17 cellular contexts compared by ENCODE assay signal in the genomic region with DNA sequence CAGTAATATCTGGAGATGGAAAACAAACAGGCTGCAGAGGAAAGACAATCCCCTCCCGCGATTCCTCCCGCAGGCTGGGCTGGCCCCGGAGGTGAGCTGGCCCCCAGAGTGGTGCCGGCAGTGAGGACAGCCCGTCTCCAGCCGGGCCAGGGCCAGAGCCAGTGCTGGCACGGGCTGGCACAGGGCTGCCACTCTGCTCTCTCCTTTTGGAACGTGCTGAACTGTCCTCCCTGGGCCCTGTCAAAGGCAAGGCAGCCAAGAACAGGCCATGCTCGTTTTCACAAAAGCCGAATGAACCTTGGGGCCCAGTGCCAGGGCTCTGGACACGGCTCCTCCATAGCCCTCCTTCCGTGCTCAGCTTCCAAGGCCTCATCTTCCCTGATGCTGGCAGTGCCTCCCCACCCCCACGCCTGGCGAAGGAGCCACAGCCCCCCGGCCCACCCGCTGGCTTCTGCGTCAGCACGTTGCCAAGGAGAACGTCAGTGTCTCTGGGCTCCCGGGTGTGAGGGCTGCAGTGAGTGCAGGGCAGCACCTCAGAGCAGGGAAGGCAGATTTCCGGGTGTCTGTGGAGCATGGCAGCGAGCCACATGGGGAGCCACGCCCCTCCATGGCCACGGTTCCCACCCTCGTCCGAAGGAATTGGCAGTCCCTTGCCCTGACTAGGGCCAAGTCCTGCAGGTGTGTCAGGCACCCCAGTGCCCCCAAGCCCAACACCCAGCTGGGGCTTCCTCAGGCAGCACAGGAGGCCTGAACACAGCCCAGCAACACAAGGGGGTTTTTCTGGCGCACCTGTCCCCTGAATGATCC. TPM values are rescaled to one million over a fixed set of nuclear protein-coding genes. Genes with fewer than 3 reads are reported as not detected.
A peak's percentile ranks its signal among the peaks of the same experiment; 100 is the strongest.
DNase-seq lines count a peak whose midpoint lies in the region; ATAC-seq and TF ChIP-seq lines count a peak whose summit lies in the region.
"Had no signal": no experiment of that assay in that cellular context is flagged by ENCODE, and none has a peak within 500 bp of the region (broad histone marks: within the 10 kb centered on the region; RNA-seq: fewer than 3 reads in every experiment).

No MANE protein-coding gene starts in this region.

- CTCF ChIA-PET in mammary epithelial cell (lab: Charles Lee; ENCODE audit: low non-redundant PET): no interaction called here

- intact Hi-C loops in mammary epithelial cell (cut with micrococcal nuclease): no loop called here
- intact Hi-C loops in sciatic nerve (cut with DNase I): no loop called here

- H3K79me2 ChIP-seq in mammary epithelial cell (ENCODE audit: insufficient read depth, low read length): no peaks in the 10 kb centered on the region

- no peak for TF ChIP-seq POLR2A in erythroblast (IDR thresholded peaks at IDR 0.05; ENCODE audit: low read length)

- peak overlapping the region; percentile 58 for H3K4me2 ChIP-seq in BLaER1
- no peak overlapping the region for H3K4me2 ChIP-seq in mammary epithelial cell (ENCODE audit: insufficient read depth, low read depth, low read length)

- peak; percentile 71 for ATAC-seq in sciatic nerve
- ATAC-seq: activated CD8-positive, alpha-beta T cell treated with anti-CD3 and anti-CD28 coated beads for 36 hours had no signal

- no peak for TF ChIP-seq CTCF in mammary epithelial cell (conservative IDR thresholded peaks at IDR 0.05 in 1 of 2, IDR thresholded peaks at IDR 0.05 in 1 of 2; ENCODE audit: extremely low read depth in 1 of 2, insufficient read depth in 1 of 2, low read depth in 1 of 2, low read length in 2 of 2)

- DNase-seq in mammary epithelial cell (no peak), hypothalamus (lab: John Stamatoyannopoulos, UW) (peak in 45 of 51 donors; percentile 13 to 85 (median 66)), sciatic nerve (ENCODE audit: low spot score) (peak; percentile 72), SW 1271 (lab: John Stamatoyannopoulos, UW) (no peak), iPS-NIHi11 (ENCODE audit: low spot score) (no peak), erythroblast (lab: John Stamatoyannopoulos, UW) (no peak)
- DNase-seq in activated naive CD4-positive, alpha-beta T cell treated with anti-CD3 and anti-CD28 coated beads, Interleukin-2, amount 50 U/mL, for 16 hours: no peak
- DNase-seq: ACHN; activated CD8-positive, alpha-beta T cell treated with anti-CD3 and anti-CD28 coated beads for 36 hours; activated effector memory CD4-positive, alpha-beta T cell treated with Interleukin-2 at 50 U/mL for 16 hours; central memory CD4-positive, alpha-beta T cell; NCI-H1417 treated with DMSO at 0.1 percent for 48 hours; NCI-H69; right lobe of liver had no signal

- H3K4me3 ChIP-seq in BLaER1: no peak overlapping the region
- no peak overlapping the region for H3K4me3 ChIP-seq in mammary epithelial cell (replicated peaks in 1 of 3; ENCODE audit: insufficient read depth in 1 of 3, low read depth in 2 of 3, low read length in 3 of 3)
- H3K4me3 ChIP-seq: right lobe of liver had no signal

- peaks cover 60% of the 10 kb centered on the region for H3K4me1 ChIP-seq in BLaER1
- H3K4me1 ChIP-seq in mammary epithelial cell (ENCODE audit: insufficient read depth, low read length): no peaks in the 10 kb centered on the region
- H3K4me1 ChIP-seq: right lobe of liver had no signal

- no TSS peak for BruUV-seq in mammary epithelial cell (replicated peaks; lab: Mats Ljungman, UMichigan)

- dilution Hi-C loops in mammary epithelial cell (cut with HindIII; ENCODE audit: low sequenced_read_pairs): loop anchor here (5.0 kb wide), 1 partner anchor 92 kb away; no protein-coding TSS in a partner anchor

- H3K9me3 ChIP-seq in BLaER1: no peaks in the 10 kb centered on the region
- H3K9me3 ChIP-seq in mammary epithelial cell (replicated peaks; ENCODE audit: insufficient read depth, low read length): no peaks in the 10 kb centered on the region
- H3K9me3 ChIP-seq: right lobe of liver had no signal

- in situ Hi-C loops in mammary epithelial cell (cut with MboI; ENCODE audit: low sequenced_read_pairs in 2 of 2): no loop called here

- H4K20me1 ChIP-seq in BLaER1: peaks cover 100% of the 10 kb centered on the region
- no peaks in the 10 kb centered on the region for H4K20me1 ChIP-seq in mammary epithelial cell (ENCODE audit: insufficient read depth, low read length)

- H3K27ac ChIP-seq in BLaER1 (0 out of 2 replicates have a peak overlapping the region, but pooled peaks have one; percentile 26), mammary epithelial cell (ENCODE audit: insufficient read depth, low read depth, low read length) (no peak overlapping the region)
- H3K27ac ChIP-seq: right lobe of liver had no signal

- 28% methylated on average over 20 of the region's 28 CpGs for WGBS in mammary epithelial cell (ENCODE audit: low coverage, missing lambda C conversion rate)

- H2AFZ ChIP-seq in mammary epithelial cell (ENCODE audit: low read depth, low read length): peak overlapping the region; percentile 35

- H3K9ac ChIP-seq in BLaER1 (peak overlapping the region; percentile 38), mammary epithelial cell (ENCODE audit: insufficient read depth, low read length) (no peak overlapping the region)

- H3K36me3 ChIP-seq in BLaER1 (peaks cover 84% of the 10 kb centered on the region), mammary epithelial cell (ENCODE audit: insufficient read depth, low read length) (no peaks in the 10 kb centered on the region)
- H3K36me3 ChIP-seq: right lobe of liver had no signal

- no peaks in the 10 kb centered on the region for H3K27me3 ChIP-seq in BLaER1
- no peaks in the 10 kb centered on the region for H3K27me3 ChIP-seq in mammary epithelial cell (ENCODE audit: insufficient read depth, low read length)
- H3K27me3 ChIP-seq: right lobe of liver had no signal

RNA-seq across cellular contexts. Expression of a gene that starts 28.6 kb away (rescaled TPM):
- total RNA-seq in mammary epithelial cell (10 to 100 TPM in 1 of 2 donors, 1 to 10 TPM in 1; 2.0 to 12.0 TPM), sciatic nerve (22.8 TPM)
- polyA plus RNA-seq in mammary epithelial cell: 0.75 TPM
- not detected for polyA minus RNA-seq in mammary epithelial cell

RNA-seq across cellular contexts. Expression of a gene that starts 42.9 kb away (rescaled TPM):
- total RNA-seq in mammary epithelial cell: under 1 TPM in 1 of 2 donors, not detected in 1; 0.42 TPM
- polyA plus RNA-seq in mammary epithelial cell: not detected
- not detected for polyA minus RNA-seq in mammary epithelial cell
- total RNA-seq in sciatic nerve: 1.4 TPM
- total RNA-seq: activated CD8-positive, alpha-beta T cell treated with anti-CD3 and anti-CD28 coated beads for 36 hours; mononuclear cell; right lobe of liver; subcutaneous adipose tissue had no signal

RNA-seq across cellular contexts. Expression of a gene that starts 46.4 kb away (rescaled TPM):
- total RNA-seq in mammary epithelial cell: 1 to 10 TPM; 8.6 to 8.7 TPM
- 7.6 TPM for polyA plus RNA-seq in mammary epithelial cell
- polyA minus RNA-seq in mammary epithelial cell: 20.8 TPM
- total RNA-seq in sciatic nerve: 7.5 TPM
- total RNA-seq: mononuclear cell had no signal

Comparison
In these comparisons a context has a peak if more than half of its experiments do, and no peak if none do; other contexts are left out.
1. DNase-seq: peak in hypothalamus (45 of 51) and sciatic nerve (single experiment); none in mammary epithelial cell (single experiment), SW 1271 (0 of 2), activated naive CD4-positive, alpha-beta T cell treated with anti-CD3 and anti-CD28 coated beads, Interleukin-2, amount 50 U/mL, for 16 hours (single experiment), iPS-NIHi11 (single experiment) and erythroblast (0 of 2).